ENCODE assay signal across 2 cellular contexts in genomic region chr7:38977658-38978057, GRCh38.
TF ChIP-seq lines count a peak whose summit lies in the region.

Gene POU6F2, plus strand, starts transcription at chr7:38977909. Its CDS starts 45 bp downstream, at chr7:38977954.

TF ChIP-seq in liver, 16 proteins besides CTCF, POLR2A, EP300 and RAD21 (continued from another document):
- TF ChIP-seq REST (IDR thresholded peaks at IDR 0.05) (no peak), MAX (IDR thresholded peaks at IDR 0.05) (no peak), TAF1 (conservative IDR thresholded peaks at IDR 0.05) (no peak)

TF ChIP-seq in HepG2, 621 proteins besides CTCF, POLR2A, EP300 and RAD21 (continued from another document):
- TF ChIP-seq STAT6 (CRISPR knock-in tag; IDR thresholded peaks at IDR 0.05; ENCODE audit: borderline replicate concordance) (no peak), NCOA1 (CRISPR knock-in tag; IDR thresholded peaks at IDR 0.05) (no peak), ATF1 (CRISPR knock-in tag; IDR thresholded peaks at IDR 0.05) (no peak), KDM6A (CRISPR knock-in tag; IDR thresholded peaks at IDR 0.05; ENCODE audit: low read depth) (no peak), ZNF33A (CRISPR knock-in tag; IDR thresholded peaks at IDR 0.05; ENCODE audit: borderline replicate concordance) (no peak), ELF1 (CRISPR knock-in tag; IDR thresholded peaks at IDR 0.05) (no peak), FOXK2 (IDR thresholded peaks at IDR 0.05) (no peak), ZNF512 (CRISPR knock-in tag; IDR thresholded peaks at IDR 0.05) (no peak), MTA3 (CRISPR knock-in tag; IDR thresholded peaks at IDR 0.05) (no peak), AGO2 (optimal IDR thresholded peaks at IDR 0.05; ENCODE audit: low read depth, low read length) (no peak), TFDP1 (CRISPR knock-in tag; IDR thresholded peaks at IDR 0.05; ENCODE audit: borderline replicate concordance) (no peak), IKZF1 (IDR thresholded peaks at IDR 0.05) (no peak)
